Comparison of ENCODE assay signal across 19 cellular contexts in the genomic region with DNA sequence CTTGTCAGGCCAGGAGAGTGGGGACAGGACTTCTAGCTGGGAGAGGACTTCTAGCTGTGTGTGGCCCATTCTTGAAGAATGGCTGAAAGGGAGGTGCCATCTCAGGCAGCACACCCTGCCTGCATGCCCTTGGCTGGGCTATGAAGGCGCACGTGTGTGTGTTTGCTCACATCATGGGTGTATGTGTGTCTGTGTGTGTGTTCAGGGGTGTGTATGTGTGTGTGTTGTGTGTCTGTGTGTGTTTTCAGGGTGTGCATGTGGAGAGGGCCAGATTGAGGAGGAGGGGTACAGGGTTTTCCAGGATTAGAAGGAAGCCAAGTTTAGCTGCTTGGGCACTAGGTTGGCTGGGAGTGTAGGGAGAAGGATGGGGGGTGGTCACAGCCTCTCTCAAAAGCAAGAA. TPM values are rescaled to one million over a fixed set of nuclear protein-coding genes. Genes with fewer than 3 reads are reported as not detected.
DNase-seq lines count a peak whose midpoint lies in the region; ATAC-seq and TF ChIP-seq lines count a peak whose summit lies in the region.
"Had no signal": no experiment of that assay in that cellular context is flagged by ENCODE, and none has a peak within 500 bp of the region (broad histone marks: within the 10 kb centered on the region; RNA-seq: fewer than 3 reads in every experiment).

No MANE protein-coding gene starts in this region.

- H3K4me2 ChIP-seq in BLaER1 (no peak overlapping the region), mammary epithelial cell (ENCODE audit: insufficient read depth, low read depth, low read length) (no peak overlapping the region)
- H3K4me2 ChIP-seq: BLaER1 treated with 17β-estradiol and CSF1 and Interleukin-3, amounts not matched to agents 10 nM and 100 nM had no signal

- no peak for ATAC-seq in gastroesophageal sphincter
- ATAC-seq: CD8-positive, alpha-beta T cell; SK-N-SH treated with all-trans-retinoic acid at 6 μM for 48 hours had no signal

- H3K27me3 ChIP-seq in BLaER1 (no peaks in the 10 kb centered on the region), mammary epithelial cell (ENCODE audit: insufficient read depth, low read length) (peaks cover 5% of the 10 kb centered on the region), ascending aorta (no peaks in the 10 kb centered on the region), gastroesophageal sphincter (no peaks in the 10 kb centered on the region)
- H3K27me3 ChIP-seq: BLaER1 treated with 17β-estradiol and CSF1 and Interleukin-3, amounts not matched to agents 10 nM and 100 nM had no signal

- POLR2A ChIA-PET in HEK293 (lab: Yijun Ruan, JAX), result no interaction called here

- CTCF ChIA-PET in HEK293 (lab: Yijun Ruan, JAX) (interaction anchor here (0.6 to 18.1 kb wide), 3 partner anchors 45 to 169 kb away, joined by 3 to 847 read pairs (median 3); no protein-coding TSS in a partner anchor), mammary epithelial cell (lab: Charles Lee; ENCODE audit: low non-redundant PET) (no interaction called here)

- peaks cover 4% of the 10 kb centered on the region for H3K36me3 Mint-ChIP-seq in neural crest cell (ENCODE audit: low read depth)

- H3K4me3 ChIP-seq in BLaER1 (no peak overlapping the region), HEK293 (ENCODE audit: low read depth, low read length) (no peak overlapping the region), mammary epithelial cell (replicated peaks in 1 of 3; ENCODE audit: insufficient read depth in 1 of 3, low read depth in 2 of 3, low read length in 3 of 3) (no peak overlapping the region), ascending aorta (no peak overlapping the region), gastroesophageal sphincter (no peak overlapping the region)
- H3K4me3 ChIP-seq: BLaER1 treated with 17β-estradiol and CSF1 and Interleukin-3, amounts not matched to agents 10 nM and 100 nM had no signal

- dilution Hi-C loops in mammary epithelial cell (cut with HindIII; ENCODE audit: low sequenced_read_pairs), result no loop called here

- TF ChIP-seq CTCF in HEK293 (tag by site-specific recombination; IDR thresholded peaks at IDR 0.05) (no peak), mammary epithelial cell (conservative IDR thresholded peaks at IDR 0.05 in 1 of 2, IDR thresholded peaks at IDR 0.05 in 1 of 2; ENCODE audit: extremely low read depth in 1 of 2, insufficient read depth in 1 of 2, low read depth in 1 of 2, low read length in 2 of 2) (no peak), neural crest cell (conservative IDR thresholded peaks at IDR 0.05) (no peak), ascending aorta (IDR thresholded peaks at IDR 0.05) (no peak), gastroesophageal sphincter (IDR thresholded peaks at IDR 0.05) (no peak)

- H3K9me3 Mint-ChIP-seq in neural crest cell, result no peaks in the 10 kb centered on the region
- H3K9me3 Mint-ChIP-seq: CD8-positive, alpha-beta T cell had no signal

- intact Hi-C loops in mammary epithelial cell (cut with micrococcal nuclease) (no loop called here), ascending aorta (cut with DNase I) (no loop called here)

- TF ChIP-seq EP300 in gastroesophageal sphincter (IDR thresholded peaks at IDR 0.05), result no peak

- 0 out of 2 replicates have a peak overlapping the region, but pooled peaks have one; percentile 13 for H3K27ac ChIP-seq in BLaER1
- no peak overlapping the region for H3K27ac ChIP-seq in HEK293 (ENCODE audit: extremely low read depth, low read depth, low read length)
- no peak overlapping the region for H3K27ac ChIP-seq in mammary epithelial cell (ENCODE audit: insufficient read depth, low read depth, low read length)
- H3K27ac ChIP-seq in ascending aorta, result no peak overlapping the region
- no peak overlapping the region for H3K27ac ChIP-seq in gastroesophageal sphincter

- DNase-seq in mammary epithelial cell, result no peak
- no peak for DNase-seq in neural crest cell (ENCODE audit: low read depth, low spot score)
- DNase-seq in ascending aorta (ENCODE audit: low spot score in 2 of 2), result no peak
- no peak for DNase-seq in NCI-H226
- DNase-seq in CD1c-positive myeloid dendritic cell (ENCODE audit: extremely low spot score), result no peak
- DNase-seq: ACHN; CD8-positive, alpha-beta T cell; Karpas-422; NCI-H1417; NCI-H187; NCI-H2107; NCI-H510A; NCI-H748 treated with DMSO at 0.1 percent for 48 hours; SIG-M5 had no signal

- peaks cover 42% of the 10 kb centered on the region for H3K4me1 ChIP-seq in BLaER1
- H3K4me1 ChIP-seq in HEK293 (ENCODE audit: control insufficient read depth, insufficient read depth, low read length), result no peaks in the 10 kb centered on the region
- H3K4me1 ChIP-seq in mammary epithelial cell (ENCODE audit: insufficient read depth, low read length), result no peaks in the 10 kb centered on the region
- H3K4me1 ChIP-seq in ascending aorta, result no peaks in the 10 kb centered on the region
- peaks cover 0 to 14% (median 0%) of the 10 kb centered on the region in 3 donors for H3K4me1 ChIP-seq in gastroesophageal sphincter

- peak overlapping the region; percentile 45; the same call in 1 of the 2 replicates for H3K9ac ChIP-seq in BLaER1
- no peak overlapping the region for H3K9ac ChIP-seq in mammary epithelial cell (ENCODE audit: insufficient read depth, low read length)

- peaks cover 58% of the 10 kb centered on the region for H3K36me3 ChIP-seq in BLaER1
- H3K36me3 ChIP-seq in HEK293 (ENCODE audit: control insufficient read depth in 2 of 2, insufficient read depth in 1 of 2, low read length in 2 of 2), result peaks cover 0 to 15% of the 10 kb centered on the region in 2 experiments; a peak in 1 of 3 replicates
- H3K36me3 ChIP-seq in mammary epithelial cell (ENCODE audit: insufficient read depth, low read length), result no peaks in the 10 kb centered on the region
- H3K36me3 ChIP-seq in ascending aorta, result peaks cover 4 to 6% of the 10 kb centered on the region in 2 donors
- H3K36me3 ChIP-seq in gastroesophageal sphincter, result peaks cover 0 to 40% of the 10 kb centered on the region in 2 donors

- H3K27ac Mint-ChIP-seq in neural crest cell (ENCODE audit: unreplicated experiment), result peak overlapping the region; percentile 64
- H3K27ac Mint-ChIP-seq: CD8-positive, alpha-beta T cell had no signal

- no peak for TF ChIP-seq POLR2A in gastroesophageal sphincter (IDR thresholded peaks at IDR 0.05)

- WGBS in mammary epithelial cell (ENCODE audit: low coverage, missing lambda C conversion rate), result 93% methylated on average over 2 of the region's 2 CpGs
- no CpG with 5 or more reads among the region's 2 CpGs for WGBS in gastroesophageal sphincter (ENCODE audit: low coverage in 1 of 2), 2 donors

- no peaks in the 10 kb centered on the region for H3K9me3 ChIP-seq in BLaER1
- no peaks in the 10 kb centered on the region for H3K9me3 ChIP-seq in HEK293 (ENCODE audit: control insufficient read depth, insufficient read depth, low read depth, low read length)
- no peaks in the 10 kb centered on the region for H3K9me3 ChIP-seq in mammary epithelial cell (replicated peaks; ENCODE audit: insufficient read depth, low read length)
- H3K9me3 ChIP-seq in ascending aorta, result no peaks in the 10 kb centered on the region
- no peaks in the 10 kb centered on the region for H3K9me3 ChIP-seq in gastroesophageal sphincter
- H3K9me3 ChIP-seq: BLaER1 treated with 17β-estradiol and CSF1 and Interleukin-3, amounts not matched to agents 10 nM and 100 nM had no signal

- no peak overlapping the region for H2AFZ ChIP-seq in mammary epithelial cell (ENCODE audit: low read depth, low read length)

- TSS peak; percentile 61 for BruUV-seq in mammary epithelial cell (replicated peaks; lab: Mats Ljungman, UMichigan)

- H3K27me3 Mint-ChIP-seq in neural crest cell (ENCODE audit: low read depth), result peaks cover 17% of the 10 kb centered on the region

- H4K20me1 ChIP-seq in BLaER1, result peaks cover 80% of the 10 kb centered on the region
- H4K20me1 ChIP-seq in mammary epithelial cell (ENCODE audit: insufficient read depth, low read length), result no peaks in the 10 kb centered on the region

- in situ Hi-C loops in mammary epithelial cell (cut with MboI; ENCODE audit: low sequenced_read_pairs in 2 of 2), result loop anchor here in 1 of 2 donors (25.0 kb wide), 1 partner anchor 353 kb away; a partner anchor contains a TSS

- H3K4me3 Mint-ChIP-seq in neural crest cell, result peak overlapping the region; percentile 17
- H3K4me3 Mint-ChIP-seq: CD8-positive, alpha-beta T cell had no signal

- no peaks in the 10 kb centered on the region for H3K79me2 ChIP-seq in mammary epithelial cell (ENCODE audit: insufficient read depth, low read length)

- H3K4me1 Mint-ChIP-seq in neural crest cell, result peaks cover 19% of the 10 kb centered on the region

TF ChIP-seq in HEK293, 187 proteins besides CTCF, POLR2A, EP300 and RAD21:
- TF ChIP-seq ZNF600 (tag by site-specific recombination; IDR thresholded peaks at IDR 0.05), result no peak
- TF ChIP-seq TRIM28 (IDR thresholded peaks at IDR 0.05; ENCODE audit: borderline replicate concordance, low read length), result no peak
- TF ChIP-seq, protein P1, sequence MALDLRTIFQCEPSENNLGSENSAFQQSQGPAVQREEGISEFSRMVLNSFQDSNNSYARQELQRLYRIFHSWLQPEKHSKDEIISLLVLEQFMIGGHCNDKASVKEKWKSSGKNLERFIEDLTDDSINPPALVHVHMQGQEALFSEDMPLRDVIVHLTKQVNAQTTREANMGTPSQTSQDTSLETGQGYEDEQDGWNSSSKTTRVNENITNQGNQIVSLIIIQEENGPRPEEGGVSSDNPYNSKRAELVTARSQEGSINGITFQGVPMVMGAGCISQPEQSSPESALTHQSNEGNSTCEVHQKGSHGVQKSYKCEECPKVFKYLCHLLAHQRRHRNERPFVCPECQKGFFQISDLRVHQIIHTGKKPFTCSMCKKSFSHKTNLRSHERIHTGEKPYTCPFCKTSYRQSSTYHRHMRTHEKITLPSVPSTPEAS (tag by site-specific recombination; IDR thresholded peaks at IDR 0.05), result peak; percentile 96
- TF ChIP-seq ZNF302 (tag by site-specific recombination; IDR thresholded peaks at IDR 0.05; ENCODE audit: low read depth), result no peak
- TF ChIP-seq ZBTB1 (tag by site-specific recombination; IDR thresholded peaks at IDR 0.05), result no peak
- TF ChIP-seq ZNF623 (tag by site-specific recombination; IDR thresholded peaks at IDR 0.05), result no peak

RNA-seq across cellular contexts. Expression of a gene that starts 16.6 kb away (rescaled TPM):
- 10 to 100 TPM; 23.2 to 23.5 TPM for total RNA-seq in mammary epithelial cell
- polyA plus RNA-seq in mammary epithelial cell, result 7.3 TPM
- polyA minus RNA-seq in mammary epithelial cell, result 29.3 TPM
- 83.6 and 85.6 TPM in 2 replicates for total RNA-seq in neural crest cell
- 266 TPM for total RNA-seq in ascending aorta
- 100 to 1,000 TPM in 1 of 4 donors, 10 to 100 TPM in 3; 19.8 to 110 (median 40.8) TPM for total RNA-seq in gastroesophageal sphincter
